In genomic region chr12:106297075-106297474, GRCh38 we compare ENCODE assay signal across 1 cellular context.
A peak's percentile ranks its signal among the peaks of the same experiment; 100 is the strongest.
TF ChIP-seq lines count a peak whose summit lies in the region.

No MANE protein-coding gene starts in this region.

TF ChIP-seq in K562, 482 proteins besides CTCF, POLR2A, EP300 and RAD21 (continued from another document):
- 0 out of 2 replicates have a peak, but pooled peaks have one; percentile 15 for TF ChIP-seq MAFG (tag; conservative IDR thresholded peaks at IDR 0.05)
- no peak for TF ChIP-seq ZNF398 (CRISPR knock-in tag; IDR thresholded peaks at IDR 0.05)
- TF ChIP-seq C11orf30 (IDR thresholded peaks at IDR 0.05; ENCODE audit: low read depth): peak; percentile 61
- TF ChIP-seq ZNF316 (IDR thresholded peaks at IDR 0.05): peak; percentile 70
